ENCODE assay signal across 17 cellular contexts in the genomic region with DNA sequence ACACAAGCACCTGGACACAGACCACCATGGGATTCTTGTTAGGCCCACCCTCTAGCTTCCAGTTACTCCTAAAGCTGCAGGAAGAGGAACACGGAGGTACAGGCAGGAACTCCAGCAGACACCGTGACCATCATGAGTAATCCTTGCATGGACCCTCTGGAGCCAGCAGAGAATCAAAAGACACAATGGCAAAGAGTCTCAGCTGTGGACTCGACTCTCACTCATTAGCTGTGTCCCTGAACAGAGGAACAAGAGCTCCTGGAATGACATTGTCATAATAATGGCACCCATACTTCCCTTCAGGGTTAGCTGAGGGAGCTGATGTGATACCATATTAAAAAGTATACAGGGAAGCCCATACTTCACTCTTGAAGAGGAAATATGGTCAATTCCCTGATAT.
A peak's percentile ranks its signal among the peaks of the same experiment; 100 is the strongest.
DNase-seq lines count a peak whose midpoint lies in the region; ATAC-seq and TF ChIP-seq lines count a peak whose summit lies in the region.
"Had no signal": no experiment of that assay in that cellular context is flagged by ENCODE, and none has a peak within 500 bp of the region (broad histone marks: within the 10 kb centered on the region; RNA-seq: fewer than 3 reads in every experiment).

No MANE protein-coding gene starts in this region.

- H3K4me1 ChIP-seq in IMR-90 (ENCODE audit: control insufficient read depth, insufficient read depth, low read length) = no peaks in the 10 kb centered on the region
- peaks cover 29% of the 10 kb centered on the region for H3K4me1 ChIP-seq in SJSA1 (replicated peaks)
- peaks cover 23% of the 10 kb centered on the region for H3K4me1 ChIP-seq in mesodermal cell (ENCODE audit: control insufficient read depth, insufficient read depth, low read length, poor library complexity, severe bottlenecking)
- H3K4me1 ChIP-seq in trophoblast cell (ENCODE audit: control insufficient read depth in 1 of 2, insufficient read depth in 2 of 2, low read length in 2 of 2) = peaks cover 6 to 7% of the 10 kb centered on the region in 2 experiments
- no peaks in the 10 kb centered on the region for H3K4me1 ChIP-seq in Peyer's patch
- H3K4me1 ChIP-seq: BLaER1, Caco-2 had no signal

- no peak overlapping the region for H3K4ac ChIP-seq in IMR-90 (ENCODE audit: low read depth, low read length)
- H3K4ac ChIP-seq in trophoblast cell (ENCODE audit: low read depth, low read length) = no peak overlapping the region

- peak overlapping the region; percentile 19 for H2BK12ac ChIP-seq in trophoblast cell (ENCODE audit: low read length)

- H2AFZ ChIP-seq in IMR-90 (replicated peaks; ENCODE audit: low read length, poor library complexity) (no peak overlapping the region), trophoblast cell (ENCODE audit: insufficient read depth, low read length, poor library complexity) (no peak overlapping the region)
- H2AFZ ChIP-seq: GM23248 had no signal

- no peaks in the 10 kb centered on the region for H3K79me1 ChIP-seq in IMR-90 (ENCODE audit: low read depth in 1 of 2, low read length in 2 of 2)
- peaks cover 4% of the 10 kb centered on the region for H3K79me1 ChIP-seq in trophoblast cell (ENCODE audit: low read length)

- H2AK5ac ChIP-seq in IMR-90 (ENCODE audit: low read depth, low read length) (no peak overlapping the region), trophoblast cell (ENCODE audit: low read length) (peak overlapping the region; percentile 34)

- no peak overlapping the region for H3K4me3 ChIP-seq in IMR-90 (ENCODE audit: insufficient read depth, low read depth, low read length)
- H3K4me3 ChIP-seq in SJSA1 = no peak overlapping the region
- H3K4me3 ChIP-seq in mesodermal cell (ENCODE audit: extremely low read depth, insufficient read depth, low read length, poor library complexity, severe bottlenecking) = no peak overlapping the region
- no peak overlapping the region for H3K4me3 ChIP-seq in trophoblast cell (ENCODE audit: low read depth, low read length)
- no peak overlapping the region for H3K4me3 ChIP-seq in Peyer's patch
- H3K4me3 ChIP-seq: BLaER1, GM12878, GM23248 had no signal

- POLR2A ChIA-PET in IMR-90 (lab: Charles Lee; ENCODE audit: unreplicated experiment) = no interaction called here

- TF ChIP-seq CTCF in IMR-90 (conservative IDR thresholded peaks at IDR 0.05; ENCODE audit: low read depth, low read length) (no peak), Peyer's patch (IDR thresholded peaks at IDR 0.05) (no peak)

- no peaks in the 10 kb centered on the region for H4K20me1 ChIP-seq in IMR-90 (ENCODE audit: insufficient read depth, low read length)
- H4K20me1 ChIP-seq: BLaER1 had no signal

- dilution Hi-C loops in IMR-90 (cut with HindIII; ENCODE audit: low sequenced_read_pairs, unreplicated experiment) = no loop called here

- DNase-seq in IMR-90 (no peak), SJSA1 (ENCODE audit: low read depth in 1 of 2, low spot score in 2 of 2) (no peak), trophoblast cell (no peak), DMS 273 treated with DMSO at 0.1 percent for 48 hours (lab: John Stamatoyannopoulos, UW) (no peak), T1000 (lab: John Stamatoyannopoulos, UW) (no peak), Peyer's patch (no peak)
- DNase-seq: 8988T; AML-193; Caco-2; CD8-positive, alpha-beta memory T cell; DMS53 had no signal

- WGBS in IMR-90 (ENCODE audit: extremely low coverage in 2 of 2, insufficient read length in 1 of 2), 2 experiments = 50% methylated on average over 1 of the region's 3 CpGs; no CpG with 5 or more reads in 1 of the 2 experiments
- WGBS in mesodermal cell (ENCODE audit: insufficient coverage in 2 of 2), 2 experiments = 81 to 96% methylated on average over 3 of the region's 3 CpGs
- no CpG with 5 or more reads among the region's 3 CpGs for WGBS in trophoblast cell (ENCODE audit: extremely low coverage, insufficient coverage, insufficient read length)

- H3K27ac ChIP-seq in IMR-90 (ENCODE audit: insufficient read depth, low read length) = no peak overlapping the region
- peak overlapping the region; percentile 68 for H3K27ac ChIP-seq in SJSA1
- peak overlapping the region; percentile 85 for H3K27ac ChIP-seq in mesodermal cell (ENCODE audit: low read depth, low read length, severe bottlenecking)
- H3K27ac ChIP-seq in trophoblast cell (ENCODE audit: low read depth, low read length) = no peak overlapping the region
- H3K27ac ChIP-seq in Peyer's patch = no peak overlapping the region
- H3K27ac ChIP-seq: BLaER1, GM23248 had no signal

- H3K36me3 ChIP-seq in IMR-90 (ENCODE audit: control insufficient read depth, insufficient read depth, low read length) (no peaks in the 10 kb centered on the region), SJSA1 (no peaks in the 10 kb centered on the region), mesodermal cell (ENCODE audit: control insufficient read depth, insufficient read depth, low read length) (no peaks in the 10 kb centered on the region), trophoblast cell (ENCODE audit: control insufficient read depth in 1 of 2, insufficient read depth in 2 of 2, low read length in 2 of 2) (no peaks in the 10 kb centered on the region), Peyer's patch (no peaks in the 10 kb centered on the region)
- H3K36me3 ChIP-seq: BLaER1 had no signal

- no TSS peak for BruUV-seq in IMR-90 (replicated peaks; lab: Mats Ljungman, UMichigan)

- H3K18ac ChIP-seq in IMR-90 (ENCODE audit: low read depth, low read length) = no peak overlapping the region
- no peak overlapping the region for H3K18ac ChIP-seq in trophoblast cell (ENCODE audit: low read length)

- ATAC-seq in IMR-90 (ENCODE audit: low read depth) (peak; percentile 21; the same call in 1 of the 2 replicates), HG03175 (IDR thresholded peaks at IDR 0.05; ENCODE audit: unreplicated experiment) (no peak)
- ATAC-seq: GM12878, HCT116 had no signal

- H4K8ac ChIP-seq in IMR-90 (ENCODE audit: low read depth in 2 of 2, low read length in 2 of 2) = no peak overlapping the region
- H4K8ac ChIP-seq in trophoblast cell (ENCODE audit: low read depth, low read length) = no peak overlapping the region

- H3K9me3 ChIP-seq in IMR-90 (ENCODE audit: control insufficient read depth, insufficient read depth, low read length) (peaks cover 3% of the 10 kb centered on the region), SJSA1 (replicated peaks) (no peaks in the 10 kb centered on the region), mesodermal cell (ENCODE audit: control insufficient read depth, low read length) (peaks cover 5% of the 10 kb centered on the region), trophoblast cell (ENCODE audit: insufficient read depth, low read depth, low read length) (no peaks in the 10 kb centered on the region), Peyer's patch (no peaks in the 10 kb centered on the region)
- H3K9me3 ChIP-seq: BLaER1, Caco-2 had no signal

- H2BK20ac ChIP-seq in IMR-90 (ENCODE audit: low read depth, low read length) = no peak overlapping the region

- H4K91ac ChIP-seq in IMR-90 (ENCODE audit: insufficient read depth, low read depth, low read length) (no peak overlapping the region), trophoblast cell (ENCODE audit: low read depth, low read length) (peak overlapping the region; percentile 2)

- no peaks in the 10 kb centered on the region for H3K27me3 ChIP-seq in IMR-90 (ENCODE audit: control insufficient read depth, insufficient read depth, low read length)
- no peaks in the 10 kb centered on the region for H3K27me3 ChIP-seq in SJSA1 (replicated peaks)
- H3K27me3 ChIP-seq in trophoblast cell (ENCODE audit: insufficient read depth, low read length) = no peaks in the 10 kb centered on the region
- no peaks in the 10 kb centered on the region for H3K27me3 ChIP-seq in Peyer's patch
- H3K27me3 ChIP-seq: BLaER1 had no signal

- intact Hi-C loops in IMR-90 (cut with micrococcal nuclease) = no loop called here

- no peak overlapping the region for H2AK9ac ChIP-seq in IMR-90 (replicated peaks; ENCODE audit: low read depth, low read length, poor library complexity)

- H3K4me2 ChIP-seq in IMR-90 (ENCODE audit: low read depth, low read length) = no peak overlapping the region
- H3K4me2 ChIP-seq in trophoblast cell (ENCODE audit: low read length) = no peak overlapping the region
- H3K4me2 ChIP-seq: BLaER1 had no signal

- H3K9ac ChIP-seq in IMR-90 (ENCODE audit: low read depth, low read length) = no peak overlapping the region
- no peak overlapping the region for H3K9ac ChIP-seq in trophoblast cell (ENCODE audit: low read length)
- H3K9ac ChIP-seq: BLaER1, GM23248 had no signal

- H2BK120ac ChIP-seq in IMR-90 (ENCODE audit: low read depth, low read length) (no peak overlapping the region), trophoblast cell (ENCODE audit: insufficient read depth, low read length, poor library complexity) (peak overlapping the region; percentile 49)

- no peaks in the 10 kb centered on the region for H3K79me2 ChIP-seq in trophoblast cell (ENCODE audit: control insufficient read depth, insufficient read depth, low read length, poor library complexity)

- no peak overlapping the region for H2BK15ac ChIP-seq in IMR-90 (ENCODE audit: low read depth, low read length)

- no peak overlapping the region for H3K56ac ChIP-seq in IMR-90 (ENCODE audit: extremely low read depth, insufficient read depth, low read length)

- no peak overlapping the region for H3K14ac ChIP-seq in IMR-90 (replicated peaks; ENCODE audit: low read depth, low read length)
- H3K14ac ChIP-seq in trophoblast cell (ENCODE audit: low read length) = no peak overlapping the region

- H4K5ac ChIP-seq in IMR-90 (ENCODE audit: low read depth, low read length) = no peak overlapping the region

- no peak overlapping the region for H4K12ac ChIP-seq in trophoblast cell (ENCODE audit: low read depth, low read length)

- TF ChIP-seq RAD21 in IMR-90 (IDR thresholded peaks at IDR 0.05; ENCODE audit: low read length) = no peak

- CTCF ChIA-PET in IMR-90 (lab: Yijun Ruan, JAX) = no interaction called here

- H3K23ac ChIP-seq in IMR-90 (ENCODE audit: low read depth, low read length) (no peak overlapping the region), trophoblast cell (ENCODE audit: low read length) (no peak overlapping the region)

- H3K9me1 ChIP-seq in IMR-90 (ENCODE audit: insufficient read depth, low read length) = no peaks in the 10 kb centered on the region

- TF ChIP-seq POLR2A in IMR-90 (IDR thresholded peaks at IDR 0.05; ENCODE audit: low read depth, low read length) (no peak), Peyer's patch (IDR thresholded peaks at IDR 0.05) (no peak)

- H2BK5ac ChIP-seq in IMR-90 (ENCODE audit: low read depth, low read length, poor library complexity, severe bottlenecking) = no peak overlapping the region
- no peak overlapping the region for H2BK5ac ChIP-seq in trophoblast cell (ENCODE audit: low read depth, low read length, poor library complexity)

- in situ Hi-C loops in IMR-90 (cut with MboI; ENCODE audit: low sequenced_read_pairs) = no loop called here

TF ChIP-seq in IMR-90, 13 proteins besides CTCF, POLR2A, EP300 and RAD21 (continues in another document):
- TF ChIP-seq CEBPB (IDR thresholded peaks at IDR 0.05; ENCODE audit: low read depth, low read length) (no peak), SMC3 (IDR thresholded peaks at IDR 0.05; ENCODE audit: low read depth, low read length) (no peak), NFE2L2 (IDR thresholded peaks at IDR 0.05; ENCODE audit: low read depth, low read length) (no peak)

Comparison
In these comparisons a context has a peak if more than half of its experiments do, and no peak if none do; other contexts are left out.
1. H3K27ac ChIP-seq: peak in SJSA1 (single experiment) and mesodermal cell (single experiment); none in IMR-90 (single experiment), trophoblast cell (single experiment) and Peyer's patch (0 of 4).